In the genomic region with DNA sequence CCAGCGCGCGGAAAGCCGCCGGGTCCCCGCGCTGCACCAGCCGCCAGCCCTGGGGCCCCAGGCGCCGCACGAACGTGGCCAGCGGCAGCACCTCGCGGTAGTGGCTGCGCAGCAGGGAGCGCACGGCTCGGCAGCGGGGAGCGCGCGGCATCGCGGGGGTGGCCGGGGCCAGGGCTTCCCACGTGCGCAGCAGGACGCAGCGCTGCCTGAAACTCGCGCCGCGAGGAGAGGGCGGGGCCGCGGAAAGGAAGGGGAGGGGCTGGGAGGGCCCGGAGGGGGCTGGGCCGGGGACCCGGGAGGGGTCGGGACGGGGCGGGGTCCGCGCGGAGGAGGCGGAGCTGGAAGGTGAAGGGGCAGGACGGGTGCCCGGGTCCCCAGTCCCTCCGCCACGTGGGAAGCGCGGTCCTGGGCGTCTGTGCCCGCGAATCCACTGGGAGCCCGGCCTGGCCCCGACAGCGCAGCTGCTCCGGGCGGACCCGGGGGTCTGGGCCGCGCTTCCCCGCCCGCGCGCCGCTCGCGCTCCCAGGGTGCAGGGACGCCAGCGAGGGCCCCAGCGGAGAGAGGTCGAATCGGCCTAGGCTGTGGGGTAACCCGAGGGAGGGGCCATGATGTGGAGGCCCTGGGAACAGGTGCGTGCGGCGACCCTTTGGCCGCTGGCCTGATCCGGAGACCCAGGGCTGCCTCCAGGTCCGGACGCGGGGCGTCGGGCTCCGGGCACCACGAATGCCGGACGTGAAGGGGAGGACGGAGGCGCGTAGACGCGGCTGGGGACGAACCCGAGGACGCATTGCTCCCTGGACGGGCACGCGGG, we compare ENCODE assay signal across 9 cellular contexts. TPM values are rescaled to one million over a fixed set of nuclear protein-coding genes. Genes with fewer than 3 reads are reported as not detected.
DNase-seq lines count a peak whose midpoint lies in the region; ATAC-seq and TF ChIP-seq lines count a peak whose summit lies in the region.
"Had no signal": no experiment of that assay in that cellular context is flagged by ENCODE, and none has a peak within 500 bp of the region (broad histone marks: within the 10 kb centered on the region; RNA-seq: fewer than 3 reads in every experiment).

A gene (minus strand): TSS at position 230 of the 811 bp plus-strand sequence. CDS start 79 bp downstream, at position 151.

- H3K27ac Mint-ChIP-seq in effector memory CD8-positive, alpha-beta T cell, result no peak within 1 kb of the TSS

- intact Hi-C loops in left ventricle myocardium inferior (cut with micrococcal nuclease) (no loop called here), Right ventricle myocardium inferior (cut with DNase I) (no loop called here)

- TF ChIP-seq CTCF in left ventricle myocardium inferior (IDR thresholded peaks at IDR 0.05; ENCODE audit: borderline replicate concordance), result no peak

- no peaks in the 10 kb centered on the region for H3K9me3 Mint-ChIP-seq in effector memory CD8-positive, alpha-beta T cell

- no peaks in the 10 kb centered on the region for H3K36me3 Mint-ChIP-seq in effector memory CD8-positive, alpha-beta T cell (ENCODE audit: insufficient read depth)

- no peaks in the 10 kb centered on the region for H3K36me3 ChIP-seq in left ventricle myocardium inferior
- H3K36me3 ChIP-seq: thoracic aorta had no signal

- H3K27me3 Mint-ChIP-seq in effector memory CD8-positive, alpha-beta T cell, result peaks cover 12 to 36% of the 10 kb centered on the region in 2 donors

- peak within 1 kb of the TSS; percentile 14 for H3K4me3 ChIP-seq in left ventricle myocardium inferior
- H3K4me3 ChIP-seq: thoracic aorta had no signal

- peak within 1 kb of the TSS in 1 of 2 donors; percentile 46 for H3K4me3 Mint-ChIP-seq in effector memory CD8-positive, alpha-beta T cell

- DNase-seq in left ventricle myocardium inferior, result no peak
- no peak for DNase-seq in Right ventricle myocardium inferior (ENCODE audit: missing footprints)
- DNase-seq in effector memory CD8-positive, alpha-beta T cell, result no peak
- DNase-seq in stimulated activated CD4-positive, alpha-beta T cell treated with anti-CD3 and anti-CD28 coated beads, Interleukin-1b, Interleukin-23, amount 100 ng/mL, for 48 hours, result peak; percentile 83
- no peak for DNase-seq in NCI-H446 (lab: John Stamatoyannopoulos, UW)

- H3K9me3 ChIP-seq in left ventricle myocardium inferior (replicated peaks), result no peaks in the 10 kb centered on the region
- H3K9me3 ChIP-seq: thoracic aorta had no signal

- peaks cover 78% of the 10 kb centered on the region for H3K27me3 ChIP-seq in left ventricle myocardium inferior (ENCODE audit: low read depth)

- H3K4me1 Mint-ChIP-seq in effector memory CD8-positive, alpha-beta T cell (ENCODE audit: low read depth in 2 of 2), result peaks cover 1 to 8% of the 10 kb centered on the region in 2 donors

- peaks cover 12% of the 10 kb centered on the region for H3K4me1 ChIP-seq in left ventricle myocardium inferior

- ATAC-seq in Right ventricle myocardium inferior, result no peak
- peak; percentile 74 to 86 for ATAC-seq in activated CD4-positive, CD25-positive, alpha-beta regulatory T cell treated with anti-CD3 and anti-CD28 coated beads, Interleukin-2, amount 50 U/mL, for 24 hours
- ATAC-seq in effector memory CD8-positive, alpha-beta T cell (replicated peaks), result peak; percentile 52
- ATAC-seq in HG02973 (IDR thresholded peaks at IDR 0.05; ENCODE audit: unreplicated experiment), result no peak
- no peak for ATAC-seq in GM21529 (IDR thresholded peaks at IDR 0.05; ENCODE audit: unreplicated experiment)

- H3K27ac ChIP-seq in left ventricle myocardium inferior (replicated peaks), result no peak within 1 kb of the TSS
- H3K27ac ChIP-seq: thoracic aorta had no signal

RNA-seq across cellular contexts. Expression of the gene that starts here (rescaled TPM):
- total RNA-seq in left ventricle myocardium inferior (not detected), Right ventricle myocardium inferior (not detected)
- total RNA-seq: thoracic aorta had no signal

Comparison
In these comparisons a context has a peak if more than half of its experiments do, and no peak if none do; other contexts are left out.
1. ATAC-seq: peak in activated CD4-positive, CD25-positive, alpha-beta regulatory T cell treated with anti-CD3 and anti-CD28 coated beads, Interleukin-2, amount 50 U/mL, for 24 hours (2 of 2) and effector memory CD8-positive, alpha-beta T cell (single experiment); none in Right ventricle myocardium inferior (single experiment), HG02973 (single experiment) and GM21529 (single experiment).